In genomic region chr6:2855061-2855519, GRCh38 we compare ENCODE assay signal across 9 cellular contexts. TPM values are rescaled to one million over a fixed set of nuclear protein-coding genes. Genes with fewer than 3 reads are reported as not detected.
A peak's percentile ranks its signal among the peaks of the same experiment; 100 is the strongest.
DNase-seq lines count a peak whose midpoint lies in the region; ATAC-seq and TF ChIP-seq lines count a peak whose summit lies in the region.
"Had no signal": no experiment of that assay in that cellular context is flagged by ENCODE, and none has a peak within 500 bp of the region (broad histone marks: within the 10 kb centered on the region; RNA-seq: fewer than 3 reads in every experiment).

No MANE protein-coding gene starts in this region.

- TF ChIP-seq POLR2A in adrenal gland (IDR thresholded peaks at IDR 0.05), result no peak

- no peaks in the 10 kb centered on the region for H3K9me3 Mint-ChIP-seq in stimulated activated naive B cell treated with anti-CD40 and anti-IgM and Interleukin-4, amounts not matched to agents 10 μg/mL and 1 μg/mL and 100 μg/mL, for 72 hours

- peaks cover 57 to 85% of the 10 kb centered on the region in 2 donors for H3K4me1 Mint-ChIP-seq in stimulated activated naive B cell treated with anti-CD40 and anti-IgM and Interleukin-4, amounts not matched to agents 10 μg/mL and 1 μg/mL and 100 μg/mL, for 72 hours

- no peaks in the 10 kb centered on the region for H3K27me3 ChIP-seq in adrenal gland
- no peaks in the 10 kb centered on the region for H3K27me3 ChIP-seq in liver (ENCODE audit: control insufficient read depth in 4 of 4, insufficient read depth in 4 of 4, low read length in 3 of 4)
- no peaks in the 10 kb centered on the region for H3K27me3 ChIP-seq in foreskin keratinocyte

- H3K36me3 Mint-ChIP-seq in stimulated activated naive B cell treated with anti-CD40 and anti-IgM and Interleukin-4, amounts not matched to agents 10 μg/mL and 1 μg/mL and 100 μg/mL, for 72 hours, result no peaks in the 10 kb centered on the region

- H3K27ac ChIP-seq in adrenal gland, result peak overlapping the region; percentile 60 to 94 (median 90)
- H3K27ac ChIP-seq in liver (ENCODE audit: low read depth in 1 of 2, low read length in 2 of 2), result peak overlapping the region; percentile 66 to 70
- H3K27ac ChIP-seq in foreskin keratinocyte, result no peak overlapping the region

- no peak for ATAC-seq in stimulated activated naive B cell treated with anti-CD40 and anti-IgM and Interleukin-4, amounts not matched to agents 10 μg/mL and 1 μg/mL and 100 μg/mL, for 72 hours (replicated peaks)
- no peak for ATAC-seq in foreskin keratinocyte

- no peaks in the 10 kb centered on the region for H3K27me3 Mint-ChIP-seq in stimulated activated naive B cell treated with anti-CD40 and anti-IgM and Interleukin-4, amounts not matched to agents 10 μg/mL and 1 μg/mL and 100 μg/mL, for 72 hours

- H3K36me3 ChIP-seq in adrenal gland (replicated peaks in 1 of 2), result no peaks in the 10 kb centered on the region
- no peaks in the 10 kb centered on the region for H3K36me3 ChIP-seq in liver (ENCODE audit: control insufficient read depth in 4 of 4, insufficient read depth in 3 of 4, low read depth in 1 of 4, low read length in 3 of 4)

- H3K4me3 ChIP-seq in adrenal gland (no peak overlapping the region), liver (ENCODE audit: low read depth in 1 of 3, low read length in 3 of 3) (no peak overlapping the region)

- H3K4me1 ChIP-seq in adrenal gland (replicated peaks in 1 of 2), result peaks cover 26 to 69% of the 10 kb centered on the region in 2 donors
- H3K4me1 ChIP-seq in liver (ENCODE audit: control insufficient read depth in 4 of 4, insufficient read depth in 4 of 4, low read length in 3 of 4), result peaks cover 0 to 11% (median 5%) of the 10 kb centered on the region in 4 donors
- no peaks in the 10 kb centered on the region for H3K4me1 ChIP-seq in foreskin keratinocyte

- H3K27ac Mint-ChIP-seq in stimulated activated naive B cell treated with anti-CD40 and anti-IgM and Interleukin-4, amounts not matched to agents 10 μg/mL and 1 μg/mL and 100 μg/mL, for 72 hours, result peak overlapping the region; percentile 93

- DNase-seq in LoVo (ENCODE audit: low spot score) (peak; percentile 27), adrenal gland (no peak), occipital lobe (lab: John Stamatoyannopoulos, UW) (no peak), NCI-H1694 treated with DMSO at 0.1 percent for 48 hours (lab: John Stamatoyannopoulos, UW) (no peak), foreskin keratinocyte (no peak), NCI-H2171 (lab: John Stamatoyannopoulos, UW) (no peak)
- no peak for DNase-seq in stimulated activated naive B cell treated with anti-CD40 and anti-IgM and Interleukin-4, amounts not matched to agents 10 μg/mL and 1 μg/mL and 100 μg/mL, for 72 hours
- DNase-seq: effector CD4-positive, alpha-beta T cell had no signal

- intact Hi-C loops in adrenal gland (cut with DNase I), result no loop called here

- WGBS in adrenal gland, 4 donors, result 66 to 72% (median 69%) methylated on average over 13 of the region's 13 CpGs
- WGBS in liver, result 81% methylated on average over 13 of the region's 13 CpGs

- H3K9me3 ChIP-seq in adrenal gland (replicated peaks in 1 of 3) (no peaks in the 10 kb centered on the region), liver (ENCODE audit: control insufficient read depth in 4 of 4, low read length in 3 of 4) (no peaks in the 10 kb centered on the region)

- TF ChIP-seq CTCF in adrenal gland (IDR thresholded peaks at IDR 0.05) (no peak), liver (IDR thresholded peaks at IDR 0.05; ENCODE audit: low read depth, low read length, missing input control) (no peak), foreskin keratinocyte (conservative IDR thresholded peaks at IDR 0.05) (no peak)

- H3K9ac ChIP-seq in liver (ENCODE audit: low read depth in 1 of 2, low read length in 2 of 2), result peak overlapping the region in 1 of 2 donors; percentile 34

- no peak for TF ChIP-seq RAD21 in liver (IDR thresholded peaks at IDR 0.05)

- H3K4me3 Mint-ChIP-seq in stimulated activated naive B cell treated with anti-CD40 and anti-IgM and Interleukin-4, amounts not matched to agents 10 μg/mL and 1 μg/mL and 100 μg/mL, for 72 hours, result peak overlapping the region; percentile 63 to 74

TF ChIP-seq in liver, 16 proteins besides CTCF, POLR2A, EP300 and RAD21:
- TF ChIP-seq FOXA2 (IDR thresholded peaks at IDR 0.05), result no peak
- TF ChIP-seq ZBTB33 (IDR thresholded peaks at IDR 0.05), result no peak
- no peak for TF ChIP-seq HNF4A (conservative IDR thresholded peaks at IDR 0.05)
- no peak for TF ChIP-seq RXRA (IDR thresholded peaks at IDR 0.05)
- no peak for TF ChIP-seq SP1 (IDR thresholded peaks at IDR 0.05)
- TF ChIP-seq, protein P1, sequence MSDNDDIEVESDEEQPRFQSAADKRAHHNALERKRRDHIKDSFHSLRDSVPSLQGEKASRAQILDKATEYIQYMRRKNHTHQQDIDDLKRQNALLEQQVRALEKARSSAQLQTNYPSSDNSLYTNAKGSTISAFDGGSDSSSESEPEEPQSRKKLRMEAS (IDR thresholded peaks at IDR 0.05), result no peak

RNA-seq across cellular contexts. Expression of gene SERPINB1, which starts 13.4 kb away (rescaled TPM):
- 100 to 1,000 TPM in 2 of 8 donors, 10 to 100 TPM in 6; 55.9 to 159 (median 66.8) TPM for total RNA-seq in adrenal gland
- polyA plus RNA-seq in adrenal gland, result 100 to 1,000 TPM in 1 of 3 donors, 10 to 100 TPM in 2; 33.4 to 128 (median 56.2) TPM
- 10 to 100 TPM; 14.8 to 34.3 TPM for total RNA-seq in liver
- polyA plus RNA-seq in liver, result 10 to 100 TPM; 12.5 to 22.3 TPM
- 2.3 TPM for total RNA-seq in occipital lobe
- total RNA-seq in foreskin keratinocyte, result 34.2 TPM in 2 replicates
- 36.5 and 40.3 TPM in 2 replicates for polyA plus RNA-seq in foreskin keratinocyte

RNA-seq across cellular contexts. Expression of gene SERPINB9, which starts 48.0 kb away (rescaled TPM):
- total RNA-seq in adrenal gland, result 10 to 100 TPM in 6 of 8 donors, 1 to 10 TPM in 2; 7.1 to 26.9 (median 21.4) TPM
- polyA plus RNA-seq in adrenal gland, result 10 to 100 TPM in 1 of 3 donors, 1 to 10 TPM in 2; 6.5 to 12.3 (median 7.4) TPM
- 1 to 10 TPM; 4.7 to 5.1 TPM for total RNA-seq in liver
- 1 to 10 TPM; 2.2 to 4.0 TPM for polyA plus RNA-seq in liver
- 1.6 TPM for total RNA-seq in occipital lobe
- total RNA-seq in foreskin keratinocyte, result 0.07 and 0.31 TPM in 2 replicates
- polyA plus RNA-seq in foreskin keratinocyte, result 0.08 and 0.11 TPM in 2 replicates
